In genomic region chr6:159758031-159759001, GRCh38 we compare ENCODE assay signal across 10 cellular contexts. TPM values are rescaled to one million over a fixed set of nuclear protein-coding genes. Genes with fewer than 3 reads are reported as not detected.
A peak's percentile ranks its signal among the peaks of the same experiment; 100 is the strongest.
DNase-seq lines count a peak whose midpoint lies in the region; ATAC-seq and TF ChIP-seq lines count a peak whose summit lies in the region.
"Had no signal": no experiment of that assay in that cellular context is flagged by ENCODE, and none has a peak within 500 bp of the region (broad histone marks: within the 10 kb centered on the region; RNA-seq: fewer than 3 reads in every experiment).

No MANE protein-coding gene starts in this region.

- POLR2A ChIA-PET in SK-N-SH (lab: Yijun Ruan, JAX) = no interaction called here

- WGBS in SK-N-SH (ENCODE audit: low lambda C conversion rate) = 92% methylated on average over 6 of the region's 7 CpGs

- no peak overlapping the region for H2AFZ ChIP-seq in SK-N-SH (ENCODE audit: low read depth)
- no peak overlapping the region for H2AFZ ChIP-seq in osteoblast (ENCODE audit: low read length)

- H3K27ac ChIP-seq in SK-N-SH (ENCODE audit: low read depth in 2 of 2, low read length in 1 of 2) (peak overlapping the region in 1 of 2 experiments; percentile 46; a peak in 2 of 4 replicates), osteoblast (ENCODE audit: low read depth, low read length) (peak overlapping the region; percentile 45)
- H3K27ac ChIP-seq: KMS-11 had no signal

- no peaks in the 10 kb centered on the region for H3K9me2 ChIP-seq in SK-N-SH

- H3K9ac ChIP-seq in SK-N-SH = no peak overlapping the region
- H3K9ac ChIP-seq: KMS-11 had no signal

- no peaks in the 10 kb centered on the region for H4K20me1 ChIP-seq in SK-N-SH (ENCODE audit: insufficient read depth)
- peaks cover 3% of the 10 kb centered on the region for H4K20me1 ChIP-seq in osteoblast (ENCODE audit: insufficient read depth, low read length)

- ATAC-seq in SK-N-SH treated with all-trans-retinoic acid at 6 μM for 48 hours = no peak

- TF ChIP-seq CTCF in SK-N-SH (IDR thresholded peaks at IDR 0.05) (peak; percentile 49), osteoblast (IDR thresholded peaks at IDR 0.05; ENCODE audit: extremely low read depth, low read depth, low read length) (peak; percentile 43)

- no peak for TF ChIP-seq EP300 in SK-N-SH (IDR thresholded peaks at IDR 0.05; ENCODE audit: borderline replicate concordance in 1 of 2, low read depth in 1 of 2, low read length in 1 of 2)

- TF ChIP-seq RAD21 in SK-N-SH (IDR thresholded peaks at IDR 0.05; ENCODE audit: low read length) = no peak

- H3K79me2 ChIP-seq in SK-N-SH (ENCODE audit: insufficient read depth) = peaks cover 46% of the 10 kb centered on the region
- peaks cover 31% of the 10 kb centered on the region for H3K79me2 ChIP-seq in osteoblast (ENCODE audit: insufficient read depth, low read length)

- H3K9me3 ChIP-seq in SK-N-SH = no peaks in the 10 kb centered on the region
- H3K9me3 ChIP-seq in osteoblast (ENCODE audit: low read depth, low read length) = no peaks in the 10 kb centered on the region

- H3K4me1 ChIP-seq in SK-N-SH (ENCODE audit: control insufficient read depth in 1 of 2, insufficient read depth in 2 of 2, low read depth in 1 of 2, low read length in 1 of 2) (peaks cover 13 to 20% of the 10 kb centered on the region in 2 experiments), osteoblast (ENCODE audit: insufficient read depth, low read length) (peaks cover 35% of the 10 kb centered on the region)

- no peak overlapping the region for H3K4me2 ChIP-seq in SK-N-SH
- H3K4me2 ChIP-seq in osteoblast (ENCODE audit: insufficient read depth, low read length) = no peak overlapping the region
- H3K4me2 ChIP-seq: KMS-11 had no signal

- peaks cover 49 to 50% of the 10 kb centered on the region in 2 experiments for H3K36me3 ChIP-seq in SK-N-SH (replicated peaks in 1 of 2; ENCODE audit: control insufficient read depth in 1 of 2, insufficient read depth in 2 of 2, low read length in 1 of 2)
- H3K36me3 ChIP-seq in osteoblast (ENCODE audit: insufficient read depth, low read length) = peaks cover 47% of the 10 kb centered on the region

- H3F3A ChIP-seq in SK-N-SH (replicated peaks; ENCODE audit: insufficient read depth) = peaks cover 58% of the 10 kb centered on the region

- H3K27me3 ChIP-seq in SK-N-SH (ENCODE audit: insufficient read depth) = no peaks in the 10 kb centered on the region
- H3K27me3 ChIP-seq in osteoblast (ENCODE audit: insufficient read depth, low read length) = no peaks in the 10 kb centered on the region

- CTCF ChIA-PET in SK-N-SH (lab: Yijun Ruan, JAX) = interaction anchor here (1.1 kb wide), 1 partner anchor 24 kb away, joined by 3 read pairs; no protein-coding TSS in a partner anchor

- H3K4me3 ChIP-seq in SK-N-SH (ENCODE audit: low read depth in 2 of 2, low read length in 1 of 2) (no peak overlapping the region), osteoblast (ENCODE audit: insufficient read depth, low read length) (no peak overlapping the region)

- no peak for DNase-seq in SK-N-SH
- DNase-seq in NCI-H82 treated with DMSO at 0.1 percent for 48 hours (lab: John Stamatoyannopoulos, UW; ENCODE audit: unreplicated experiment) = peak; percentile 29
- DNase-seq in dermis blood vessel endothelial cell = peak; percentile 16
- peak; percentile 77 for DNase-seq in osteoblast (ENCODE audit: insufficient read length, low spot score, missing footprints)
- DNase-seq in amniotic stem cell (lab: John Stamatoyannopoulos, UW) = no peak
- no peak for DNase-seq in COR-L47 (lab: John Stamatoyannopoulos, UW)
- no peak for DNase-seq in foreskin melanocyte

TF ChIP-seq in SK-N-SH, 30 proteins besides CTCF, POLR2A, EP300 and RAD21:
- TF ChIP-seq FOSL2 (IDR thresholded peaks at IDR 0.05; ENCODE audit: borderline replicate concordance, low read depth) = peak; percentile 48; the same call in 1 of the 2 replicates
- TF ChIP-seq FOXJ3 (CRISPR knock-in tag; IDR thresholded peaks at IDR 0.05) = no peak
- TF ChIP-seq TAF1 (IDR thresholded peaks at IDR 0.05; ENCODE audit: borderline replicate concordance, low read depth, low read length) = no peak
- TF ChIP-seq TEAD4 (IDR thresholded peaks at IDR 0.05; ENCODE audit: borderline replicate concordance, insufficient read depth) = no peak
TF ChIP-seq in SK-N-SH: peak in this region for 1.

TF ChIP-seq in SK-N-SH treated with all-trans-retinoic acid at 6 μM for 48 hours, 23 proteins besides CTCF, POLR2A, EP300 and RAD21:
- no peak for TF ChIP-seq PPARA (CRISPR knock-in tag; IDR thresholded peaks at IDR 0.05; ENCODE audit: borderline replicate concordance)
- no peak for TF ChIP-seq ISL1 (CRISPR knock-in tag; IDR thresholded peaks at IDR 0.05)
- TF ChIP-seq ZFP3 (CRISPR knock-in tag; IDR thresholded peaks at IDR 0.05) = no peak
- TF ChIP-seq OSR1 (CRISPR knock-in tag; IDR thresholded peaks at IDR 0.05) = no peak
- no peak for TF ChIP-seq TOX (CRISPR knock-in tag; IDR thresholded peaks at IDR 0.05; ENCODE audit: borderline replicate concordance)
- TF ChIP-seq PATZ1 (CRISPR knock-in tag; IDR thresholded peaks at IDR 0.05; ENCODE audit: borderline replicate concordance) = no peak
- TF ChIP-seq CSRNP3 (CRISPR knock-in tag; IDR thresholded peaks at IDR 0.05) = no peak
- no peak for TF ChIP-seq ESRRG (CRISPR knock-in tag; IDR thresholded peaks at IDR 0.05)
- TF ChIP-seq ARNTL (CRISPR knock-in tag; IDR thresholded peaks at IDR 0.05; ENCODE audit: borderline replicate concordance, low read depth) = no peak
- TF ChIP-seq ZFP30 (CRISPR knock-in tag; IDR thresholded peaks at IDR 0.05) = no peak

RNA-seq across cellular contexts. Expression of gene ACAT2, which starts 3.5 kb away (rescaled TPM):
- polyA plus RNA-seq in SK-N-SH (2012; rRNA removed) = 13.1 and 14.5 TPM in 2 replicates
- polyA plus RNA-seq in SK-N-SH (2012; cell fraction: cytosol; rRNA removed) = 17.5 and 17.6 TPM in 2 replicates
- polyA plus RNA-seq in SK-N-SH (2012; cell fraction: nucleus; rRNA removed) = 4.3 and 6.8 TPM in 2 replicates
- total RNA-seq in dermis blood vessel endothelial cell = 40.2 and 81.4 TPM in 2 replicates
- 41.6 and 53.6 TPM in 2 replicates for total RNA-seq in osteoblast

RNA-seq across cellular contexts. Expression of gene WTAP, which starts 31.0 kb away (rescaled TPM):
- polyA plus RNA-seq in SK-N-SH (2012; rRNA removed) = 12.8 and 14.0 TPM in 2 replicates
- polyA plus RNA-seq in SK-N-SH (2012; cell fraction: cytosol; rRNA removed) = 18.5 and 25.9 TPM in 2 replicates
- 14.7 and 20.3 TPM in 2 replicates for polyA plus RNA-seq in SK-N-SH (2012; cell fraction: nucleus; rRNA removed)
- total RNA-seq in dermis blood vessel endothelial cell (96.4 and 131 TPM in 2 replicates), osteoblast (109 and 119 TPM in 2 replicates)

RNA-seq across cellular contexts. Expression of gene TCP1, which starts 31.1 kb away (rescaled TPM):
- polyA plus RNA-seq in SK-N-SH (2012; rRNA removed) = 138 and 154 TPM in 2 replicates
- polyA plus RNA-seq in SK-N-SH (2012; cell fraction: cytosol; rRNA removed) = 134 and 138 TPM in 2 replicates
- 144 and 211 TPM in 2 replicates for polyA plus RNA-seq in SK-N-SH (2012; cell fraction: nucleus; rRNA removed)
- total RNA-seq in dermis blood vessel endothelial cell = 243 and 356 TPM in 2 replicates
- total RNA-seq in osteoblast = 170 and 174 TPM in 2 replicates

RNA-seq across cellular contexts. Expression of gene MRPL18, which starts 32.0 kb away (rescaled TPM):
- polyA plus RNA-seq in SK-N-SH (2012; rRNA removed) = 84.4 and 89.3 TPM in 2 replicates
- 99.8 and 120 TPM in 2 replicates for polyA plus RNA-seq in SK-N-SH (2012; cell fraction: cytosol; rRNA removed)
- 25.2 and 30.3 TPM in 2 replicates for polyA plus RNA-seq in SK-N-SH (2012; cell fraction: nucleus; rRNA removed)
- total RNA-seq in dermis blood vessel endothelial cell (67.6 and 69.4 TPM in 2 replicates), osteoblast (47.8 and 53.9 TPM in 2 replicates)

RNA-seq across cellular contexts. Expression of gene PNLDC1, which starts 41.8 kb away (rescaled TPM):
- not detected in 2 replicates for polyA plus RNA-seq in SK-N-SH (2012; rRNA removed)
- polyA plus RNA-seq in SK-N-SH (2012; cell fraction: cytosol; rRNA removed) = 0.01 TPM in 1 of 2 replicates, not detected in the other
- 0.11 and 0.12 TPM in 2 replicates for polyA plus RNA-seq in SK-N-SH (2012; cell fraction: nucleus; rRNA removed)
- 0.51 TPM in 1 of 2 replicates, not detected in the other for total RNA-seq in dermis blood vessel endothelial cell
- 0.29 TPM in 1 of 2 replicates, not detected in the other for total RNA-seq in osteoblast
- total RNA-seq: frontal cortex had no signal

Comparison
In these comparisons a context has a peak if more than half of its experiments do, and no peak if none do; other contexts are left out.
1. DNase-seq: peak in NCI-H82 treated with DMSO at 0.1 percent for 48 hours (single experiment), dermis blood vessel endothelial cell (single experiment) and osteoblast (single experiment); none in SK-N-SH (single experiment), amniotic stem cell (single experiment), COR-L47 (single experiment) and foreskin melanocyte (single experiment).